Comparison of ENCODE assay signal across 1 cellular context in the genomic region with DNA sequence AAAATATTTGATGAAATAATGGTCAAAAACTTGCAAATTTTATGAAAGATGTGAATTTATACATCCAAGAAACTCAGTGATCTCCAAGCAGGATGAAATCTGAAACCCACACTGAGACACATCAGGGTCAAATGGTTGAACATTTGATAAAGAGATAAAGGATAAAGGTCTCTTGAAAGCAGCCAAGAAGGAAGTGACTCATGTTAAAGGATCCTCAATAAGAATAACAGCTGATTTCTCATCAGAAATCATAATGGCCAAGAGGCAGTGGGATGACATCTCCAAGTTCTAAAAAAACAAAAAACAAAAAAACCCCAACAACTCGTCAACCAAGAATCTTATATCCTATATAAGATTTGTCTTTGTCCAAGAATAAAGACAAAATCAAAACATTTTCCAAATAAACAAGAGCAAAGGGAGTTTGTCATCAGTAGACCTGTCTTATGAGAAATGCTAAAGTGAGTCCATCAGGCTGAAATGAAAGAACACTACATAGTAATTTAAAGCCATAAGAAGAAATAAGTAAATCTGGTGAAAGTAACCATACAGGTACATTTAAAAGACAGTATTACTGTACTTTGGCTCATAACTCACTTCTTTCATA.
TF ChIP-seq lines count a peak whose summit lies in the region.

No MANE protein-coding gene starts in this region.

TF ChIP-seq in K562, 482 proteins besides CTCF, POLR2A, EP300 and RAD21 (continued from another document and continues in another):
- TF ChIP-seq, protein P1, sequence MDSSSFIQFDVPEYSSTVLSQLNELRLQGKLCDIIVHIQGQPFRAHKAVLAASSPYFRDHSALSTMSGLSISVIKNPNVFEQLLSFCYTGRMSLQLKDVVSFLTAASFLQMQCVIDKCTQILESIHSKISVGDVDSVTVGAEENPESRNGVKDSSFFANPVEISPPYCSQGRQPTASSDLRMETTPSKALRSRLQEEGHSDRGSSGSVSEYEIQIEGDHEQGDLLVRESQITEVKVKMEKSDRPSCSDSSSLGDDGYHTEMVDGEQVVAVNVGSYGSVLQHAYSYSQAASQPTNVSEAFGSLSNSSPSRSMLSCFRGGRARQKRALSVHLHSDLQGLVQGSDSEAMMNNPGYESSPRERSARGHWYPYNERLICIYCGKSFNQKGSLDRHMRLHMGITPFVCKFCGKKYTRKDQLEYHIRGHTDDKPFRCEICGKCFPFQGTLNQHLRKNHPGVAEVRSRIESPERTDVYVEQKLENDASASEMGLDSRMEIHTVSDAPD (CRISPR knock-in tag; IDR thresholded peaks at IDR 0.05): no peak
- TF ChIP-seq FIP1L1 (IDR thresholded peaks at IDR 0.05; ENCODE audit: low read depth, low read length, poor library complexity, severe bottlenecking) (no peak), TEAD2 (tag; IDR thresholded peaks at IDR 0.05) (no peak), TEAD4 (IDR thresholded peaks at IDR 0.05; ENCODE audit: low read length) (peak; percentile 38; the same call in 1 of the 2 replicates), TEAD4 (CRISPR knock-in tag; IDR thresholded peaks at IDR 0.05; ENCODE audit: borderline replicate concordance) (no peak), ESRRA (IDR thresholded peaks at IDR 0.05; ENCODE audit: borderline replicate concordance, low read depth) (no peak), ZBTB7A (IDR thresholded peaks at IDR 0.05; ENCODE audit: borderline replicate concordance, control insufficient read depth, low read depth, low read length) (no peak), ZNF75A (CRISPR knock-in tag; IDR thresholded peaks at IDR 0.05) (no peak), SNIP1 (IDR thresholded peaks at IDR 0.05; ENCODE audit: low read depth) (no peak), KAT7 (CRISPR knock-in tag; IDR thresholded peaks at IDR 0.05; ENCODE audit: borderline replicate concordance) (no peak), PURB (CRISPR knock-in tag; IDR thresholded peaks at IDR 0.05; ENCODE audit: low read depth) (no peak), POLR2AphosphoS5 (IDR thresholded peaks at IDR 0.05; ENCODE audit: control insufficient read depth, insufficient read depth, low read depth, low read length) (no peak), YY1 (IDR thresholded peaks at IDR 0.05; ENCODE audit: borderline replicate concordance in 1 of 3, control insufficient read depth in 1 of 3, extremely low read depth in 1 of 3, insufficient read depth in 3 of 3, insufficient read length in 1 of 3, insufficient replicate concordance in 2 of 3, low read depth in 1 of 3, low read length in 2 of 3) (no peak), SRSF7 (optimal IDR thresholded peaks at IDR 0.05; ENCODE audit: low read depth, low read length) (no peak), SMARCE1 (IDR thresholded peaks at IDR 0.05) (peak; percentile 50; the same call in 1 of the 2 replicates), CREB1 (IDR thresholded peaks at IDR 0.05) (no peak), CREB1 (CRISPR knock-in tag; IDR thresholded peaks at IDR 0.05) (no peak), ZEB2 (IDR thresholded peaks at IDR 0.05) (0 out of 2 replicates have a peak, but pooled peaks have one; percentile 21), RAD51 (IDR thresholded peaks at IDR 0.05; ENCODE audit: borderline replicate concordance, low read depth) (no peak), ZNF316 (IDR thresholded peaks at IDR 0.05) (no peak), ZBTB17 (CRISPR knock-in tag; IDR thresholded peaks at IDR 0.05) (no peak), NFIX (CRISPR knock-in tag; IDR thresholded peaks at IDR 0.05; ENCODE audit: low read depth) (no peak), GABPB1 (CRISPR knock-in tag; IDR thresholded peaks at IDR 0.05) (no peak), MTA3 (IDR thresholded peaks at IDR 0.05; ENCODE audit: borderline replicate concordance) (no peak), DPF2 (IDR thresholded peaks at IDR 0.05) (peak; percentile 63), POLR2H (tag; IDR thresholded peaks at IDR 0.05; ENCODE audit: low read depth) (no peak), ZSCAN29 (IDR thresholded peaks at IDR 0.05) (no peak), HNRNPUL1 (IDR thresholded peaks at IDR 0.05; ENCODE audit: low read length) (no peak), ELF1 (tag; IDR thresholded peaks at IDR 0.05) (no peak), MYC (IDR thresholded peaks at IDR 0.05; ENCODE audit: low read depth, low read length) (no peak), MYC (CRISPR knock-in tag; IDR thresholded peaks at IDR 0.05; ENCODE audit: borderline replicate concordance, low read depth) (no peak), PHF8 (IDR thresholded peaks at IDR 0.05; ENCODE audit: borderline replicate concordance, low read length) (no peak)
- TF ChIP-seq, protein P2, sequence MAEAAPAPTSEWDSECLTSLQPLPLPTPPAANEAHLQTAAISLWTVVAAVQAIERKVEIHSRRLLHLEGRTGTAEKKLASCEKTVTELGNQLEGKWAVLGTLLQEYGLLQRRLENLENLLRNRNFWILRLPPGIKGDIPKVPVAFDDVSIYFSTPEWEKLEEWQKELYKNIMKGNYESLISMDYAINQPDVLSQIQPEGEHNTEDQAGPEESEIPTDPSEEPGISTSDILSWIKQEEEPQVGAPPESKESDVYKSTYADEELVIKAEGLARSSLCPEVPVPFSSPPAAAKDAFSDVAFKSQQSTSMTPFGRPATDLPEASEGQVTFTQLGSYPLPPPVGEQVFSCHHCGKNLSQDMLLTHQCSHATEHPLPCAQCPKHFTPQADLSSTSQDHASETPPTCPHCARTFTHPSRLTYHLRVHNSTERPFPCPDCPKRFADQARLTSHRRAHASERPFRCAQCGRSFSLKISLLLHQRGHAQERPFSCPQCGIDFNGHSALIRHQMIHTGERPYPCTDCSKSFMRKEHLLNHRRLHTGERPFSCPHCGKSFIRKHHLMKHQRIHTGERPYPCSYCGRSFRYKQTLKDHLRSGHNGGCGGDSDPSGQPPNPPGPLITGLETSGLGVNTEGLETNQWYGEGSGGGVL (CRISPR knock-in tag; IDR thresholded peaks at IDR 0.05): no peak
- TF ChIP-seq, protein P3, sequence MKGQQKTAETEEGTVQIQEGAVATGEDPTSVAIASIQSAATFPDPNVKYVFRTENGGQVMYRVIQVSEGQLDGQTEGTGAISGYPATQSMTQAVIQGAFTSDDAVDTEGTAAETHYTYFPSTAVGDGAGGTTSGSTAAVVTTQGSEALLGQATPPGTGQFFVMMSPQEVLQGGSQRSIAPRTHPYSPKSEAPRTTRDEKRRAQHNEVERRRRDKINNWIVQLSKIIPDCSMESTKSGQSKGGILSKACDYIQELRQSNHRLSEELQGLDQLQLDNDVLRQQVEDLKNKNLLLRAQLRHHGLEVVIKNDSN (CRISPR knock-in tag; IDR thresholded peaks at IDR 0.05): no peak
- TF ChIP-seq, protein P4, sequence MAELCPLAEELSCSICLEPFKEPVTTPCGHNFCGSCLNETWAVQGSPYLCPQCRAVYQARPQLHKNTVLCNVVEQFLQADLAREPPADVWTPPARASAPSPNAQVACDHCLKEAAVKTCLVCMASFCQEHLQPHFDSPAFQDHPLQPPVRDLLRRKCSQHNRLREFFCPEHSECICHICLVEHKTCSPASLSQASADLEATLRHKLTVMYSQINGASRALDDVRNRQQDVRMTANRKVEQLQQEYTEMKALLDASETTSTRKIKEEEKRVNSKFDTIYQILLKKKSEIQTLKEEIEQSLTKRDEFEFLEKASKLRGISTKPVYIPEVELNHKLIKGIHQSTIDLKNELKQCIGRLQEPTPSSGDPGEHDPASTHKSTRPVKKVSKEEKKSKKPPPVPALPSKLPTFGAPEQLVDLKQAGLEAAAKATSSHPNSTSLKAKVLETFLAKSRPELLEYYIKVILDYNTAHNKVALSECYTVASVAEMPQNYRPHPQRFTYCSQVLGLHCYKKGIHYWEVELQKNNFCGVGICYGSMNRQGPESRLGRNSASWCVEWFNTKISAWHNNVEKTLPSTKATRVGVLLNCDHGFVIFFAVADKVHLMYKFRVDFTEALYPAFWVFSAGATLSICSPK (IDR thresholded peaks at IDR 0.05; ENCODE audit: borderline replicate concordance): no peak
- TF ChIP-seq, protein P5, sequence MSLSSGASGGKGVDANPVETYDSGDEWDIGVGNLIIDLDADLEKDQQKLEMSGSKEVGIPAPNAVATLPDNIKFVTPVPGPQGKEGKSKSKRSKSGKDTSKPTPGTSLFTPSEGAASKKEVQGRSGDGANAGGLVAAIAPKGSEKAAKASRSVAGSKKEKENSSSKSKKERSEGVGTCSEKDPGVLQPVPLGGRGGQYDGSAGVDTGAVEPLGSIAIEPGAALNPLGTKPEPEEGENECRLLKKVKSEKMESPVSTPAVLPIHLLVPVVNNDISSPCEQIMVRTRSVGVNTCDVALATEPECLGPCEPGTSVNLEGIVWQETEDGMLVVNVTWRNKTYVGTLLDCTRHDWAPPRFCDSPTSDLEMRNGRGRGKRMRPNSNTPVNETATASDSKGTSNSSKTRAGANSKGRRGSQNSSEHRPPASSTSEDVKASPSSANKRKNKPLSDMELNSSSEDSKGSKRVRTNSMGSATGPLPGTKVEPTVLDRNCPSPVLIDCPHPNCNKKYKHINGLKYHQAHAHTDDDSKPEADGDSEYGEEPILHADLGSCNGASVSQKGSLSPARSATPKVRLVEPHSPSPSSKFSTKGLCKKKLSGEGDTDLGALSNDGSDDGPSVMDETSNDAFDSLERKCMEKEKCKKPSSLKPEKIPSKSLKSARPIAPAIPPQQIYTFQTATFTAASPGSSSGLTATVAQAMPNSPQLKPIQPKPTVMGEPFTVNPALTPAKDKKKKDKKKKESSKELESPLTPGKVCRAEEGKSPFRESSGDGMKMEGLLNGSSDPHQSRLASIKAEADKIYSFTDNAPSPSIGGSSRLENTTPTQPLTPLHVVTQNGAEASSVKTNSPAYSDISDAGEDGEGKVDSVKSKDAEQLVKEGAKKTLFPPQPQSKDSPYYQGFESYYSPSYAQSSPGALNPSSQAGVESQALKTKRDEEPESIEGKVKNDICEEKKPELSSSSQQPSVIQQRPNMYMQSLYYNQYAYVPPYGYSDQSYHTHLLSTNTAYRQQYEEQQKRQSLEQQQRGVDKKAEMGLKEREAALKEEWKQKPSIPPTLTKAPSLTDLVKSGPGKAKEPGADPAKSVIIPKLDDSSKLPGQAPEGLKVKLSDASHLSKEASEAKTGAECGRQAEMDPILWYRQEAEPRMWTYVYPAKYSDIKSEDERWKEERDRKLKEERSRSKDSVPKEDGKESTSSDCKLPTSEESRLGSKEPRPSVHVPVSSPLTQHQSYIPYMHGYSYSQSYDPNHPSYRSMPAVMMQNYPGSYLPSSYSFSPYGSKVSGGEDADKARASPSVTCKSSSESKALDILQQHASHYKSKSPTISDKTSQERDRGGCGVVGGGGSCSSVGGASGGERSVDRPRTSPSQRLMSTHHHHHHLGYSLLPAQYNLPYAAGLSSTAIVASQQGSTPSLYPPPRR (CRISPR knock-in tag; IDR thresholded peaks at IDR 0.05; ENCODE audit: borderline replicate concordance): no peak
- TF ChIP-seq, protein P6, sequence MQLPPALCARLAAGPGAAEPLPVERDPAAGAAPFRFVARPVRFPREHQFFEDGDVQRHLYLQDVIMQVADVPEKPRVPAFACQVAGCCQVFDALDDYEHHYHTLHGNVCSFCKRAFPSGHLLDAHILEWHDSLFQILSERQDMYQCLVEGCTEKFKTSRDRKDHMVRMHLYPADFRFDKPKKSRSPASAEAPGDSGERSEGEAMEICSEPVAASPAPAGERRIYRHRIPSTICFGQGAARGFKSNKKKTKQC (CRISPR knock-in tag; IDR thresholded peaks at IDR 0.05): no peak
- TF ChIP-seq, protein P7, sequence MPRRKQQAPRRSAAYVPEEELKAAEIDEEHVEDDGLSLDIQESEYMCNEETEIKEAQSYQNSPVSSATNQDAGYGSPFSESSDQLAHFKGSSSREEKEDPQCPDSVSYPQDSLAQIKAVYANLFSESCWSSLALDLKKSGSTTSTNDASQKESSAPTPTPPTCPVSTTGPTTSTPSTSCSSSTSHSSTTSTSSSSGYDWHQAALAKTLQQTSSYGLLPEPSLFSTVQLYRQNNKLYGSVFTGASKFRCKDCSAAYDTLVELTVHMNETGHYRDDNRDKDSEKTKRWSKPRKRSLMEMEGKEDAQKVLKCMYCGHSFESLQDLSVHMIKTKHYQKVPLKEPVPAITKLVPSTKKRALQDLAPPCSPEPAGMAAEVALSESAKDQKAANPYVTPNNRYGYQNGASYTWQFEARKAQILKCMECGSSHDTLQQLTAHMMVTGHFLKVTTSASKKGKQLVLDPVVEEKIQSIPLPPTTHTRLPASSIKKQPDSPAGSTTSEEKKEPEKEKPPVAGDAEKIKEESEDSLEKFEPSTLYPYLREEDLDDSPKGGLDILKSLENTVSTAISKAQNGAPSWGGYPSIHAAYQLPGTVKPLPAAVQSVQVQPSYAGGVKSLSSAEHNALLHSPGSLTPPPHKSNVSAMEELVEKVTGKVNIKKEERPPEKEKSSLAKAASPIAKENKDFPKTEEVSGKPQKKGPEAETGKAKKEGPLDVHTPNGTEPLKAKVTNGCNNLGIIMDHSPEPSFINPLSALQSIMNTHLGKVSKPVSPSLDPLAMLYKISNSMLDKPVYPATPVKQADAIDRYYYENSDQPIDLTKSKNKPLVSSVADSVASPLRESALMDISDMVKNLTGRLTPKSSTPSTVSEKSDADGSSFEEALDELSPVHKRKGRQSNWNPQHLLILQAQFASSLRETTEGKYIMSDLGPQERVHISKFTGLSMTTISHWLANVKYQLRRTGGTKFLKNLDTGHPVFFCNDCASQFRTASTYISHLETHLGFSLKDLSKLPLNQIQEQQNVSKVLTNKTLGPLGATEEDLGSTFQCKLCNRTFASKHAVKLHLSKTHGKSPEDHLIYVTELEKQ (CRISPR knock-in tag; IDR thresholded peaks at IDR 0.05): no peak
- TF ChIP-seq, protein P8, sequence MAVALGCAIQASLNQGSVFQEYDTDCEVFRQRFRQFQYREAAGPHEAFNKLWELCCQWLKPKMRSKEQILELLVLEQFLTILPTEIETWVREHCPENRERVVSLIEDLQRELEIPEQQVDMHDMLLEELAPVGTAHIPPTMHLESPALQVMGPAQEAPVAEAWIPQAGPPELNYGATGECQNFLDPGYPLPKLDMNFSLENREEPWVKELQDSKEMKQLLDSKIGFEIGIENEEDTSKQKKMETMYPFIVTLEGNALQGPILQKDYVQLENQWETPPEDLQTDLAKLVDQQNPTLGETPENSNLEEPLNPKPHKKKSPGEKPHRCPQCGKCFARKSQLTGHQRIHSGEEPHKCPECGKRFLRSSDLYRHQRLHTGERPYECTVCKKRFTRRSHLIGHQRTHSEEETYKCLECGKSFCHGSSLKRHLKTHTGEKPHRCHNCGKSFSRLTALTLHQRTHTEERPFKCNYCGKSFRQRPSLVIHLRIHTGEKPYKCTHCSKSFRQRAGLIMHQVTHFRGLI (CRISPR knock-in tag; IDR thresholded peaks at IDR 0.05): no peak
- TF ChIP-seq, protein P9, sequence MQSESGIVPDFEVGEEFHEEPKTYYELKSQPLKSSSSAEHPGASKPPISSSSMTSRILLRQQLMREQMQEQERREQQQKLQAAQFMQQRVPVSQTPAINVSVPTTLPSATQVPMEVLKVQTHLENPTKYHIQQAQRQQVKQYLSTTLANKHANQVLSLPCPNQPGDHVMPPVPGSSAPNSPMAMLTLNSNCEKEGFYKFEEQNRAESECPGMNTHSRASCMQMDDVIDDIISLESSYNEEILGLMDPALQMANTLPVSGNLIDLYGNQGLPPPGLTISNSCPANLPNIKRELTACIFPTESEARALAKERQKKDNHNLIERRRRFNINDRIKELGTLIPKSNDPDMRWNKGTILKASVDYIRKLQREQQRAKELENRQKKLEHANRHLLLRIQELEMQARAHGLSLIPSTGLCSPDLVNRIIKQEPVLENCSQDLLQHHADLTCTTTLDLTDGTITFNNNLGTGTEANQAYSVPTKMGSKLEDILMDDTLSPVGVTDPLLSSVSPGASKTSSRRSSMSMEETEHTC (IDR thresholded peaks at IDR 0.05): no peak
- TF ChIP-seq, protein P10, sequence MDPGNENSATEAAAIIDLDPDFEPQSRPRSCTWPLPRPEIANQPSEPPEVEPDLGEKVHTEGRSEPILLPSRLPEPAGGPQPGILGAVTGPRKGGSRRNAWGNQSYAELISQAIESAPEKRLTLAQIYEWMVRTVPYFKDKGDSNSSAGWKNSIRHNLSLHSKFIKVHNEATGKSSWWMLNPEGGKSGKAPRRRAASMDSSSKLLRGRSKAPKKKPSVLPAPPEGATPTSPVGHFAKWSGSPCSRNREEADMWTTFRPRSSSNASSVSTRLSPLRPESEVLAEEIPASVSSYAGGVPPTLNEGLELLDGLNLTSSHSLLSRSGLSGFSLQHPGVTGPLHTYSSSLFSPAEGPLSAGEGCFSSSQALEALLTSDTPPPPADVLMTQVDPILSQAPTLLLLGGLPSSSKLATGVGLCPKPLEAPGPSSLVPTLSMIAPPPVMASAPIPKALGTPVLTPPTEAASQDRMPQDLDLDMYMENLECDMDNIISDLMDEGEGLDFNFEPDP (CRISPR knock-in tag; IDR thresholded peaks at IDR 0.05): no peak
